In genomic region chr5:132962429-132962928, GRCh38 we compare ENCODE assay signal across 8 cellular contexts. TPM values are rescaled to one million over a fixed set of nuclear protein-coding genes. Genes with fewer than 3 reads are reported as not detected.
A peak's percentile ranks its signal among the peaks of the same experiment; 100 is the strongest.
DNase-seq lines count a peak whose midpoint lies in the region; ATAC-seq and TF ChIP-seq lines count a peak whose summit lies in the region.

No MANE protein-coding gene starts in this region.

- H2AK5ac ChIP-seq in H9 (ENCODE audit: insufficient read length, low read length), result peak overlapping the region; percentile 41

- no peak overlapping the region for H2BK120ac ChIP-seq in H9 (ENCODE audit: low read depth, low read length, poor library complexity, severe bottlenecking)

- TF ChIP-seq POLR2A in adrenal gland (IDR thresholded peaks at IDR 0.05), result peak in 1 of 2 donors; percentile 59

- ATAC-seq in HG02981 (IDR thresholded peaks at IDR 0.05; ENCODE audit: unreplicated experiment), result no peak

- H2BK12ac ChIP-seq in H9 (ENCODE audit: insufficient read length, low read depth, low read length), result peak overlapping the region; percentile 3

- H3K4me1 ChIP-seq in H9 (ENCODE audit: insufficient read depth, low read length) (no peaks in the 10 kb centered on the region), adrenal gland (replicated peaks in 1 of 2) (peaks cover 19 to 36% of the 10 kb centered on the region in 2 donors), left ventricle myocardium inferior (peaks cover 62% of the 10 kb centered on the region)

- H3K27ac ChIP-seq in H9 (ENCODE audit: insufficient read length, low read depth, low read length) (peak overlapping the region; percentile 76), adrenal gland (peak overlapping the region; percentile 90 to 100 (median 100)), left ventricle myocardium inferior (replicated peaks) (peak overlapping the region; percentile 99)

- no CpG with 5 or more reads among the region's 18 CpGs for WGBS in H9 (ENCODE audit: extremely low coverage, insufficient read length, low lambda C conversion rate)
- 0 to 1% (median 1%) methylated on average over 18 of the region's 18 CpGs for WGBS in adrenal gland, 4 donors

- no peak overlapping the region for H2BK20ac ChIP-seq in H9 (ENCODE audit: low read depth, low read length, poor library complexity, severe bottlenecking)

- peaks cover 3 to 18% of the 10 kb centered on the region in 2 donors for H3K36me3 Mint-ChIP-seq in CD14-positive monocyte
- peaks cover 5 to 8% (median 6%) of the 10 kb centered on the region in 3 experiments; a peak in 5 of 7 replicates for H3K36me3 Mint-ChIP-seq in H9 (ENCODE audit: insufficient read depth in 1 of 3, low read depth in 3 of 3)
- peaks cover 2% of the 10 kb centered on the region for H3K36me3 Mint-ChIP-seq in progenitor cell of endocrine pancreas (ENCODE audit: insufficient read depth)

- peak overlapping the region; percentile 83 for H4K5ac ChIP-seq in H9 (ENCODE audit: insufficient read length, low read depth, low read length)

- H3K27me3 Mint-ChIP-seq in CD14-positive monocyte (ENCODE audit: low read depth in 3 of 3) (no peaks in the 10 kb centered on the region), H9 (ENCODE audit: low read depth) (no peaks in the 10 kb centered on the region), progenitor cell of endocrine pancreas (no peaks in the 10 kb centered on the region)

- DNase-seq in CD14-positive monocyte (ENCODE audit: low spot score) (no peak), H9 (no peak), NCI-H82 (lab: John Stamatoyannopoulos, UW) (peak; percentile 85), adrenal gland (peak in 5 of 7 donors; percentile 33 to 55 (median 45)), left ventricle myocardium inferior (no peak), progenitor cell of endocrine pancreas (ENCODE audit: low spot score, unreplicated experiment) (no peak), activated gamma-delta T cell (lab: John Stamatoyannopoulos, UW) (no peak)

- no peak overlapping the region for H4K91ac ChIP-seq in H9 (ENCODE audit: insufficient read length, low read depth, low read length)

- H2BK5ac ChIP-seq in H9 (ENCODE audit: insufficient read length, low read length), result peak overlapping the region; percentile 98

- peak overlapping the region; percentile 78 for H3T11ph ChIP-seq in H9 (ENCODE audit: low read length)

- peak overlapping the region; percentile 90 to 97 for H3K4me3 Mint-ChIP-seq in CD14-positive monocyte
- H3K4me3 Mint-ChIP-seq in H9, result peak overlapping the region; percentile 95 to 98
- peak overlapping the region; percentile 99 for H3K4me3 Mint-ChIP-seq in progenitor cell of endocrine pancreas (ENCODE audit: low read depth)

- H3K9me3 Mint-ChIP-seq in CD14-positive monocyte (no peaks in the 10 kb centered on the region), H9 (peaks cover 0 to 2% of the 10 kb centered on the region in 2 experiments; a peak in 1 of 5 replicates), progenitor cell of endocrine pancreas (ENCODE audit: low read depth) (no peaks in the 10 kb centered on the region)

- H3K4me2 ChIP-seq in H9 (ENCODE audit: insufficient read depth, insufficient read length, low read length), result peak overlapping the region; percentile 97

- H3K9me3 ChIP-seq in H9 (ENCODE audit: control insufficient read depth, low read depth, low read length), result no peaks in the 10 kb centered on the region
- H3K9me3 ChIP-seq in adrenal gland (replicated peaks in 1 of 3), result no peaks in the 10 kb centered on the region
- no peaks in the 10 kb centered on the region for H3K9me3 ChIP-seq in left ventricle myocardium inferior (replicated peaks)

- H2BK15ac ChIP-seq in H9 (ENCODE audit: low read depth, low read length), result no peak overlapping the region

- peak overlapping the region; percentile 82; the same call in 1 of the 2 replicates for H3K4ac ChIP-seq in H9 (ENCODE audit: low read depth, low read length)

- H3K4me1 Mint-ChIP-seq in CD14-positive monocyte (peaks cover 32% of the 10 kb centered on the region), H9 (peaks cover 6 to 10% of the 10 kb centered on the region in 2 experiments; a peak in 3 of 4 replicates), progenitor cell of endocrine pancreas (ENCODE audit: low read depth) (peaks cover 15% of the 10 kb centered on the region)

- intact Hi-C loops in CD14-positive monocyte (cut with micrococcal nuclease) (loop anchor here (2.0 to 10.0 kb wide), 3 partner anchors 48 to 65 kb away; partner anchors contain the start of gene ZCCHC10 (in 2 of the 2)), adrenal gland (cut with DNase I) (loop anchor here (10.0 kb wide), 1 partner anchor 92 kb away; the partner anchor contains the start of gene HSPA4 (in 2 of the 2)), left ventricle myocardium inferior (cut with micrococcal nuclease) (no loop called here)

- H3K56ac ChIP-seq in H9 (ENCODE audit: insufficient read length, low read depth, low read length), result peak overlapping the region; percentile 56

- H3K23me2 ChIP-seq in H9 (ENCODE audit: insufficient read length, low read depth, low read length, poor library complexity, severe bottlenecking), result peaks cover 13% of the 10 kb centered on the region

- H3K27ac Mint-ChIP-seq in CD14-positive monocyte (peak overlapping the region; percentile 94 to 99 (median 97)), H9 (peak overlapping the region; percentile 99), progenitor cell of endocrine pancreas (peak overlapping the region; percentile 100)

- peak overlapping the region; percentile 80; the same call in 1 of the 2 replicates for H3K14ac ChIP-seq in H9 (ENCODE audit: insufficient read depth, low read length)

- TF ChIP-seq CTCF in CD14-positive monocyte (IDR thresholded peaks at IDR 0.05), result no peak
- no peak for TF ChIP-seq CTCF in H9 (conservative IDR thresholded peaks at IDR 0.05)
- no peak for TF ChIP-seq CTCF in adrenal gland (IDR thresholded peaks at IDR 0.05)
- TF ChIP-seq CTCF in left ventricle myocardium inferior (IDR thresholded peaks at IDR 0.05; ENCODE audit: borderline replicate concordance), result no peak
- TF ChIP-seq CTCF in progenitor cell of endocrine pancreas (IDR thresholded peaks at IDR 0.05; ENCODE audit: unreplicated experiment), result no peak

- peak overlapping the region; percentile 81 to 96 (median 94) for H3K4me3 ChIP-seq in adrenal gland
- peak overlapping the region; percentile 99 for H3K4me3 ChIP-seq in left ventricle myocardium inferior

- H3K27me3 ChIP-seq in H9 (ENCODE audit: insufficient read depth, low read length) (no peaks in the 10 kb centered on the region), adrenal gland (no peaks in the 10 kb centered on the region), left ventricle myocardium inferior (ENCODE audit: low read depth) (no peaks in the 10 kb centered on the region)

- H3K9ac ChIP-seq in H9 (ENCODE audit: extremely low read depth, insufficient read length, low read length), result peak overlapping the region; percentile 98

- H4K8ac ChIP-seq in H9 (replicated peaks; ENCODE audit: insufficient read length, low read depth, low read length), result no peak overlapping the region

- no peaks in the 10 kb centered on the region for H3K36me3 ChIP-seq in adrenal gland (replicated peaks in 1 of 2)
- H3K36me3 ChIP-seq in left ventricle myocardium inferior, result no peaks in the 10 kb centered on the region

- H3K18ac ChIP-seq in H9 (ENCODE audit: insufficient read length, low read depth, low read length), result peak overlapping the region; percentile 92

- no peak overlapping the region for H3K23ac ChIP-seq in H9 (ENCODE audit: insufficient read length, low read depth, low read length)

- peaks cover 36% of the 10 kb centered on the region; the same call in 1 of the 2 replicates for H3K79me2 ChIP-seq in H9 (ENCODE audit: insufficient read depth, low read length)

- no peaks in the 10 kb centered on the region for H3K79me1 ChIP-seq in H9 (ENCODE audit: insufficient read depth, low read depth, low read length, poor library complexity, severe bottlenecking)

- H2AFZ ChIP-seq in H9 (ENCODE audit: low read length), result peak overlapping the region; percentile 88

- no peaks in the 10 kb centered on the region for H4K20me1 ChIP-seq in H9 (ENCODE audit: control insufficient read depth, insufficient read depth, insufficient read length)

RNA-seq across cellular contexts. Expression of gene AFF4, which starts 1.0 kb away (rescaled TPM):
- polyA plus RNA-seq in CD14-positive monocyte, result 10 to 100 TPM in 1 of 2 donors, 1 to 10 TPM in 1; 9.7 to 17.6 TPM
- 68.1 and 73.2 TPM in 2 replicates for total RNA-seq in H9 (2021)
- 100 to 1,000 TPM in 1 of 8 donors, 10 to 100 TPM in 7; 42.5 to 158 (median 92.1) TPM for total RNA-seq in adrenal gland
- polyA plus RNA-seq in adrenal gland, result 100 to 1,000 TPM in 1 of 3 donors, 10 to 100 TPM in 1, 1 to 10 TPM in 1; 9.7 to 107 (median 14.6) TPM
- 32.1 TPM for total RNA-seq in left ventricle myocardium inferior
- 91.8 and 101 TPM in 2 replicates for total RNA-seq in progenitor cell of endocrine pancreas

Comparison
In these comparisons a context has a peak if more than half of its experiments do, and no peak if none do; other contexts are left out.
1. DNase-seq: peak in NCI-H82 (single experiment) and adrenal gland (5 of 7); none in CD14-positive monocyte (single experiment), H9 (single experiment), left ventricle myocardium inferior (single experiment), progenitor cell of endocrine pancreas (single experiment) and activated gamma-delta T cell (single experiment).
2. Peak in every context shown above with its lines, with median percentiles within 50 percentile points of each other: H3K27ac Mint-ChIP-seq, H3K4me3 Mint-ChIP-seq and H3K27ac ChIP-seq.